ENCODE assay signal across 1 cellular context in the genomic region with DNA sequence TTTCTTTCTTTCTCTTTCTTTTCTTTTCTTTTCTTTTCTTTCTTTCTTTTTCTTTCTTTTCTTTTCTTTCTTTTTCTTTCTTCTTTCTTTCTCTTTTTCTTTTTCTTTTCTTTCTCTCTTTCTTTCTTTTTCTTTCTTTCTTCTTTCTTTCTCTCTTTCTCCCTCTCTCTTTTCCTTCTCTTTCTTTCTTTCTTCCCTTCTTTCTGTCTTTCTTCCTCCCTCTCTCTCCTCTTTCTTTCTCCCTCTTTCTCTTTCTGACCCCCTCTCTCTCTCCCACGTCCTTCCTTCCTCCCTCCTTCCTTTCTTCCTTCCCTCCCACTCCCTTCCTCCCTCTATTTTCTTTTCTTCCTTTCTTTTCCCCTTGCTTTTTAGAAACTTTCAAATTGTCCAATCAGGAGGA.
TF ChIP-seq lines count a peak whose summit lies in the region.

No MANE protein-coding gene starts in this region.

TF ChIP-seq in GM23338, 12 proteins besides CTCF, POLR2A, EP300 and RAD21:
- TF ChIP-seq CREB1 (CRISPR knock-in tag; IDR thresholded peaks at IDR 0.05; ENCODE audit: low read depth) (no peak), EZH2 (IDR thresholded peaks at IDR 0.05; ENCODE audit: low read depth, unreplicated experiment) (no peak), STAT1 (IDR thresholded peaks at IDR 0.05; ENCODE audit: unreplicated experiment) (no peak), ZNF114 (CRISPR knock-in tag; IDR thresholded peaks at IDR 0.05) (no peak), POLR2AphosphoS5 (IDR thresholded peaks at IDR 0.05; ENCODE audit: low read depth) (no peak), EZH2phosphoT487 (IDR thresholded peaks at IDR 0.05; ENCODE audit: unreplicated experiment) (no peak)
- TF ChIP-seq, protein P1, sequence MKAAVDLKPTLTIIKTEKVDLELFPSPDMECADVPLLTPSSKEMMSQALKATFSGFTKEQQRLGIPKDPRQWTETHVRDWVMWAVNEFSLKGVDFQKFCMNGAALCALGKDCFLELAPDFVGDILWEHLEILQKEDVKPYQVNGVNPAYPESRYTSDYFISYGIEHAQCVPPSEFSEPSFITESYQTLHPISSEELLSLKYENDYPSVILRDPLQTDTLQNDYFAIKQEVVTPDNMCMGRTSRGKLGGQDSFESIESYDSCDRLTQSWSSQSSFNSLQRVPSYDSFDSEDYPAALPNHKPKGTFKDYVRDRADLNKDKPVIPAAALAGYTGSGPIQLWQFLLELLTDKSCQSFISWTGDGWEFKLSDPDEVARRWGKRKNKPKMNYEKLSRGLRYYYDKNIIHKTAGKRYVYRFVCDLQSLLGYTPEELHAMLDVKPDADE (IDR thresholded peaks at IDR 0.05), result no peak
- TF ChIP-seq, protein P2, sequence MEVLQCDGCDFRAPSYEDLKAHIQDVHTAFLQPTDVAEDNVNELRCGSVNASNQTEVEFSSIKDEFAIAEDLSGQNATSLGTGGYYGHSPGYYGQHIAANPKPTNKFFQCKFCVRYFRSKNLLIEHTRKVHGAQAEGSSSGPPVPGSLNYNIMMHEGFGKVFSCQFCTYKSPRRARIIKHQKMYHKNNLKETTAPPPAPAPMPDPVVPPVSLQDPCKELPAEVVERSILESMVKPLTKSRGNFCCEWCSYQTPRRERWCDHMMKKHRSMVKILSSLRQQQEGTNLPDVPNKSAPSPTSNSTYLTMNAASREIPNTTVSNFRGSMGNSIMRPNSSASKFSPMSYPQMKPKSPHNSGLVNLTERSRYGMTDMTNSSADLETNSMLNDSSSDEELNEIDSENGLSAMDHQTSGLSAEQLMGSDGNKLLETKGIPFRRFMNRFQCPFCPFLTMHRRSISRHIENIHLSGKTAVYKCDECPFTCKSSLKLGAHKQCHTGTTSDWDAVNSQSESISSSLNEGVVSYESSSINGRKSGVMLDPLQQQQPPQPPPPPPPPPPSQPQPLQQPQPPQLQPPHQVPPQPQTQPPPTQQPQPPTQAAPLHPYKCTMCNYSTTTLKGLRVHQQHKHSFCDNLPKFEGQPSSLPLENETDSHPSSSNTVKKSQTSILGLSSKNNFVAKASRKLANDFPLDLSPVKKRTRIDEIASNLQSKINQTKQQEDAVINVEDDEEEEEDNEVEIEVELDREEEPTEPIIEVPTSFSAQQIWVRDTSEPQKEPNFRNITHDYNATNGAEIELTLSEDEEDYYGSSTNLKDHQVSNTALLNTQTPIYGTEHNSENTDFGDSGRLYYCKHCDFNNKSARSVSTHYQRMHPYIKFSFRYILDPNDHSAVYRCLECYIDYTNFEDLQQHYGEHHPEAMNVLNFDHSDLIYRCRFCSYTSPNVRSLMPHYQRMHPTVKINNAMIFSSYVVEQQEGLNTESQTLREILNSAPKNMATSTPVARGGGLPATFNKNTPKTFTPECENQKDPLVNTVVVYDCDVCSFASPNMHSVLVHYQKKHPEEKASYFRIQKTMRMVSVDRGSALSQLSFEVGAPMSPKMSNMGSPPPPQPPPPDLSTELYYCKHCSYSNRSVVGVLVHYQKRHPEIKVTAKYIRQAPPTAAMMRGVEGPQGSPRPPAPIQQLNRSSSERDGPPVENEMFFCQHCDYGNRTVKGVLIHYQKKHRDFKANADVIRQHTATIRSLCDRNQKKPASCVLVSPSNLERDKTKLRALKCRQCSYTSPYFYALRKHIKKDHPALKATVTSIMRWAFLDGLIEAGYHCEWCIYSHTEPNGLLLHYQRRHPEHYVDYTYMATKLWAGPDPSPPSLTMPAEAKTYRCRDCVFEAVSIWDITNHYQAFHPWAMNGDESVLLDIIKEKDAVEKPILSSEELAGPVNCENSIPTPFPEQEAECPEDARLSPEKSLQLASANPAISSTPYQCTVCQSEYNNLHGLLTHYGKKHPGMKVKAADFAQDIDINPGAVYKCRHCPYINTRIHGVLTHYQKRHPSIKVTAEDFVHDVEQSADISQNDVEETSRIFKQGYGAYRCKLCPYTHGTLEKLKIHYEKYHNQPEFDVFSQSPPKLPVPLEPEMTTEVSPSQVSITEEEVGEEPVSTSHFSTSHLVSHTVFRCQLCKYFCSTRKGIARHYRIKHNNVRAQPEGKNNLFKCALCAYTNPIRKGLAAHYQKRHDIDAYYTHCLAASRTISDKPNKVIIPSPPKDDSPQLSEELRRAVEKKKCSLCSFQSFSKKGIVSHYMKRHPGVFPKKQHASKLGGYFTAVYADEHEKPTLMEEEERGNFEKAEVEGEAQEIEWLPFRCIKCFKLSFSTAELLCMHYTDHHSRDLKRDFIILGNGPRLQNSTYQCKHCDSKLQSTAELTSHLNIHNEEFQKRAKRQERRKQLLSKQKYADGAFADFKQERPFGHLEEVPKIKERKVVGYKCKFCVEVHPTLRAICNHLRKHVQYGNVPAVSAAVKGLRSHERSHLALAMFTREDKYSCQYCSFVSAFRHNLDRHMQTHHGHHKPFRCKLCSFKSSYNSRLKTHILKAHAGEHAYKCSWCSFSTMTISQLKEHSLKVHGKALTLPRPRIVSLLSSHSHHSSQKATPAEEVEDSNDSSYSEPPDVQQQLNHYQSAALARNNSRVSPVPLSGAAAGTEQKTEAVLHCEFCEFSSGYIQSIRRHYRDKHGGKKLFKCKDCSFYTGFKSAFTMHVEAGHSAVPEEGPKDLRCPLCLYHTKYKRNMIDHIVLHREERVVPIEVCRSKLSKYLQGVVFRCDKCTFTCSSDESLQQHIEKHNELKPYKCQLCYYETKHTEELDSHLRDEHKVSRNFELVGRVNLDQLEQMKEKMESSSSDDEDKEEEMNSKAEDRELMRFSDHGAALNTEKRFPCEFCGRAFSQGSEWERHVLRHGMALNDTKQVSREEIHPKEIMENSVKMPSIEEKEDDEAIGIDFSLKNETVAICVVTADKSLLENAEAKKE (CRISPR knock-in tag; IDR thresholded peaks at IDR 0.05), result no peak
